ENCODE assay signal across 1 cellular context in genomic region chr2:79723830-79724229, GRCh38.
TF ChIP-seq lines count a peak whose summit lies in the region.

No MANE protein-coding gene starts in this region.

TF ChIP-seq in H1, 55 proteins besides CTCF, POLR2A, EP300 and RAD21 (continued from another document):
- TF ChIP-seq GTF2F1 (IDR thresholded peaks at IDR 0.05; ENCODE audit: borderline replicate concordance, low read depth, low read length) (no peak), NANOG (IDR thresholded peaks at IDR 0.05; ENCODE audit: insufficient read depth, low read depth, low read length, poor library complexity, severe bottlenecking) (no peak), RXRA (IDR thresholded peaks at IDR 0.05; ENCODE audit: insufficient read depth, low read depth, low read length) (no peak)
